ENCODE assay signal across 14 cellular contexts in genomic region chr11:2813141-2813908, GRCh38.
DNase-seq lines count a peak whose midpoint lies in the region; ATAC-seq and TF ChIP-seq lines count a peak whose summit lies in the region.
"Had no signal": no experiment of that assay in that cellular context is flagged by ENCODE, and none has a peak within 500 bp of the region (broad histone marks: within the 10 kb centered on the region; RNA-seq: fewer than 3 reads in every experiment).

No MANE protein-coding gene starts in this region.

- peaks cover 15% of the 10 kb centered on the region for H3K9me3 Mint-ChIP-seq in activated CD4-positive, alpha-beta T cell treated with anti-CD3 and anti-CD28 coated beads, Interleukin-2, amount 10 ng/mL, durations not matched to agents 24 days and 14 days
- H3K9me3 Mint-ChIP-seq in activated CD8-positive, alpha-beta T cell treated with anti-CD3 and anti-CD28 coated beads for 36 hours: peaks cover 17% of the 10 kb centered on the region

- H2AFZ ChIP-seq in hepatocyte: no peak overlapping the region

- peak overlapping the region; percentile 6 for H3K27ac Mint-ChIP-seq in activated CD4-positive, alpha-beta T cell treated with anti-CD3 and anti-CD28 coated beads, Interleukin-2, amount 10 ng/mL, durations not matched to agents 24 days and 14 days
- H3K27ac Mint-ChIP-seq in activated CD8-positive, alpha-beta T cell treated with anti-CD3 and anti-CD28 coated beads for 36 hours: peak overlapping the region; percentile 92
- H3K27ac Mint-ChIP-seq: type B pancreatic cell had no signal

- H3K9me3 ChIP-seq in hepatocyte (ENCODE audit: low read depth): no peaks in the 10 kb centered on the region
- H3K9me3 ChIP-seq: adrenal gland, pancreas had no signal

- intact Hi-C loops in activated CD4-positive, alpha-beta T cell treated with anti-CD3 and anti-CD28 coated beads, Interleukin-2, amount 10 ng/mL, durations not matched to agents 24 days and 14 days (cut with micrococcal nuclease): no loop called here
- intact Hi-C loops in activated CD8-positive, alpha-beta T cell treated with anti-CD3 and anti-CD28 coated beads for 36 hours (cut with micrococcal nuclease): no loop called here

- H3K9me2 ChIP-seq in hepatocyte (replicated peaks; ENCODE audit: insufficient read depth): no peaks in the 10 kb centered on the region

- no peak for TF ChIP-seq POLR2A in erythroblast (IDR thresholded peaks at IDR 0.05; ENCODE audit: low read length)

- 63% methylated on average over 14 of the region's 14 CpGs for WGBS in hepatocyte (ENCODE audit: low lambda C conversion rate, missing lambda C conversion rate)

- DNase-seq in activated CD4-positive, alpha-beta T cell treated with anti-CD3 and anti-CD28 coated beads, Interleukin-2, amount 10 ng/mL, durations not matched to agents 24 days and 14 days: no peak
- DNase-seq in activated CD4-positive, alpha-beta T cell treated with anti-CD3 and anti-CD28 coated beads, Interleukin-2, amount 50 U/mL, for 1 hour: no peak
- peak; percentile 80 for DNase-seq in activated CD8-positive, alpha-beta T cell treated with anti-CD3 and anti-CD28 coated beads for 36 hours
- DNase-seq in hepatocyte (ENCODE audit: low spot score) (peak; percentile 51), erythroblast (lab: John Stamatoyannopoulos, UW) (no peak)
- DNase-seq in stimulated activated CD8-positive, alpha-beta memory T cell treated with anti-CD3 and anti-CD28 coated beads, Interleukin-4, amount 100 ng/mL, for 48 hours: peak; percentile 37
- DNase-seq: activated CD4-positive, alpha-beta T cell treated with anti-CD3 and anti-CD28 coated beads for 1 hour; adrenal gland; NCI-H524 had no signal

- peaks cover 44% of the 10 kb centered on the region for H3K4me1 ChIP-seq in hepatocyte (ENCODE audit: insufficient read depth)
- H3K4me1 ChIP-seq: pancreas had no signal

- no peaks in the 10 kb centered on the region for H3K36me3 ChIP-seq in hepatocyte (replicated peaks; ENCODE audit: insufficient read depth, low read depth)
- H3K36me3 ChIP-seq: adrenal gland, pancreas had no signal

- no peak overlapping the region for H3K4me2 ChIP-seq in hepatocyte
- H3K4me2 ChIP-seq: KMS-11 had no signal

- POLR2A ChIA-PET in activated CD8-positive, alpha-beta T cell treated with anti-CD3 and anti-CD28 coated beads for 36 hours (lab: Charles Lee): interaction anchor here (0.9 kb wide), 2 partner anchors 10 to 15 kb away, joined by 3 read pairs; no protein-coding TSS in a partner anchor

- no peaks in the 10 kb centered on the region for H3K27me3 ChIP-seq in hepatocyte
- H3K27me3 ChIP-seq: adrenal gland, pancreas had no signal

- peaks cover 2% of the 10 kb centered on the region for H3K36me3 Mint-ChIP-seq in activated CD4-positive, alpha-beta T cell treated with anti-CD3 and anti-CD28 coated beads, Interleukin-2, amount 10 ng/mL, durations not matched to agents 24 days and 14 days (ENCODE audit: low read depth)
- H3K36me3 Mint-ChIP-seq in activated CD8-positive, alpha-beta T cell treated with anti-CD3 and anti-CD28 coated beads for 36 hours (ENCODE audit: low read depth): peaks cover 8% of the 10 kb centered on the region
- H3K36me3 Mint-ChIP-seq: type B pancreatic cell had no signal

- no peaks in the 10 kb centered on the region for H4K20me1 ChIP-seq in hepatocyte (ENCODE audit: insufficient read depth, poor library complexity, severe bottlenecking)

- peaks cover 17% of the 10 kb centered on the region for H3K4me1 Mint-ChIP-seq in activated CD4-positive, alpha-beta T cell treated with anti-CD3 and anti-CD28 coated beads, Interleukin-2, amount 10 ng/mL, durations not matched to agents 24 days and 14 days
- peaks cover 36% of the 10 kb centered on the region for H3K4me1 Mint-ChIP-seq in activated CD8-positive, alpha-beta T cell treated with anti-CD3 and anti-CD28 coated beads for 36 hours (ENCODE audit: low read depth)

- peak overlapping the region; percentile 79 for H3K27ac ChIP-seq in hepatocyte
- H3K27ac ChIP-seq: KMS-11, pancreas had no signal

- no peaks in the 10 kb centered on the region for H3K27me3 Mint-ChIP-seq in activated CD4-positive, alpha-beta T cell treated with anti-CD3 and anti-CD28 coated beads, Interleukin-2, amount 10 ng/mL, durations not matched to agents 24 days and 14 days
- H3K27me3 Mint-ChIP-seq in activated CD8-positive, alpha-beta T cell treated with anti-CD3 and anti-CD28 coated beads for 36 hours: no peaks in the 10 kb centered on the region

- no peaks in the 10 kb centered on the region for H3K79me2 ChIP-seq in hepatocyte

- peak; percentile 91 for ATAC-seq in activated CD8-positive, alpha-beta T cell treated with anti-CD3 and anti-CD28 coated beads for 36 hours
- no peak for ATAC-seq in HG02571 (IDR thresholded peaks at IDR 0.05; ENCODE audit: unreplicated experiment)
- no peak for ATAC-seq in GM21390 (IDR thresholded peaks at IDR 0.05; ENCODE audit: unreplicated experiment)

- no peak overlapping the region for H3K4me3 Mint-ChIP-seq in activated CD4-positive, alpha-beta T cell treated with anti-CD3 and anti-CD28 coated beads, Interleukin-2, amount 10 ng/mL, durations not matched to agents 24 days and 14 days
- H3K4me3 Mint-ChIP-seq in activated CD8-positive, alpha-beta T cell treated with anti-CD3 and anti-CD28 coated beads for 36 hours: peak overlapping the region; percentile 43

- TF ChIP-seq CTCF in activated CD8-positive, alpha-beta T cell treated with anti-CD3 and anti-CD28 coated beads for 36 hours (IDR thresholded peaks at IDR 0.05): no peak
- no peak for TF ChIP-seq CTCF in hepatocyte (IDR thresholded peaks at IDR 0.05; ENCODE audit: poor library complexity)

- no peak overlapping the region for H3K4me3 ChIP-seq in hepatocyte
- H3K4me3 ChIP-seq: pancreas had no signal

- CTCF ChIA-PET in activated CD8-positive, alpha-beta T cell treated with anti-CD3 and anti-CD28 coated beads for 36 hours (lab: Charles Lee): interaction anchor here (1.0 kb wide), 1 partner anchor 281 kb away, joined by 3 read pairs; no protein-coding TSS in a partner anchor

Comparison
In these comparisons a context has a peak if more than half of its experiments do, and no peak if none do; other contexts are left out.
1. DNase-seq: peak in activated CD8-positive, alpha-beta T cell treated with anti-CD3 and anti-CD28 coated beads for 36 hours (single experiment), hepatocyte (single experiment) and stimulated activated CD8-positive, alpha-beta memory T cell treated with anti-CD3 and anti-CD28 coated beads, Interleukin-4, amount 100 ng/mL, for 48 hours (single experiment); none in activated CD4-positive, alpha-beta T cell treated with anti-CD3 and anti-CD28 coated beads, Interleukin-2, amount 10 ng/mL, durations not matched to agents 24 days and 14 days (single experiment), activated CD4-positive, alpha-beta T cell treated with anti-CD3 and anti-CD28 coated beads, Interleukin-2, amount 50 U/mL, for 1 hour (single experiment) and erythroblast (0 of 2).